Comparison of ENCODE assay signal across 12 cellular contexts in genomic region chr22:18088825-18089568, GRCh38. TPM values are rescaled to one million over a fixed set of nuclear protein-coding genes. Genes with fewer than 3 reads are reported as not detected.
DNase-seq lines count a peak whose midpoint lies in the region; ATAC-seq and TF ChIP-seq lines count a peak whose summit lies in the region.
"Had no signal": no experiment of that assay in that cellular context is flagged by ENCODE, and none has a peak within 500 bp of the region (broad histone marks: within the 10 kb centered on the region; RNA-seq: fewer than 3 reads in every experiment).

No MANE protein-coding gene starts in this region.

- H3K27me3 Mint-ChIP-seq in stimulated activated memory B cell treated with anti-CD40 and anti-IgM and Interleukin-4, amounts not matched to agents 10 μg/mL and 1 μg/mL and 100 μg/mL, for 72 hours, result no peaks in the 10 kb centered on the region

- DNase-seq in left ventricle myocardium inferior, result no peak
- no peak for DNase-seq in Right ventricle myocardium superior
- DNase-seq in colonic mucosa, result peak; percentile 59
- DNase-seq in sigmoid colon, result no peak
- DNase-seq in erythroblast (lab: John Stamatoyannopoulos, UW), result no peak
- DNase-seq: DMS153, GM23248, NCI-H2171 had no signal

- H3K9me3 ChIP-seq in left ventricle myocardium inferior (replicated peaks) (no peaks in the 10 kb centered on the region), colonic mucosa (no peaks in the 10 kb centered on the region), sigmoid colon (no peaks in the 10 kb centered on the region)

- TF ChIP-seq POLR2A in sigmoid colon (IDR thresholded peaks at IDR 0.05) (no peak), erythroblast (IDR thresholded peaks at IDR 0.05; ENCODE audit: low read length) (no peak)

- H3K27ac ChIP-seq in left ventricle myocardium inferior (replicated peaks) (peak overlapping the region; percentile 50), colonic mucosa (peak overlapping the region; percentile 41), sigmoid colon (no peak overlapping the region)
- H3K27ac ChIP-seq: GM23248, VCaP had no signal

- H3K4me3 Mint-ChIP-seq in stimulated activated memory B cell treated with anti-CD40 and anti-IgM and Interleukin-4, amounts not matched to agents 10 μg/mL and 1 μg/mL and 100 μg/mL, for 72 hours, result no peak overlapping the region

- H3K4me1 ChIP-seq in left ventricle myocardium inferior, result peaks cover 35% of the 10 kb centered on the region
- peaks cover 4% of the 10 kb centered on the region for H3K4me1 ChIP-seq in colonic mucosa
- peaks cover 0 to 21% (median 18%) of the 10 kb centered on the region in 4 donors for H3K4me1 ChIP-seq in sigmoid colon

- WGBS in sigmoid colon, 2 donors, result 76 to 85% methylated on average over 11 of the region's 11 CpGs

- no peak for TF ChIP-seq CTCF in left ventricle myocardium inferior (IDR thresholded peaks at IDR 0.05; ENCODE audit: borderline replicate concordance)
- TF ChIP-seq CTCF in colonic mucosa (IDR thresholded peaks at IDR 0.05), result no peak
- TF ChIP-seq CTCF in sigmoid colon (IDR thresholded peaks at IDR 0.05), result no peak

- H3K27ac Mint-ChIP-seq in stimulated activated memory B cell treated with anti-CD40 and anti-IgM and Interleukin-4, amounts not matched to agents 10 μg/mL and 1 μg/mL and 100 μg/mL, for 72 hours, result peak overlapping the region; percentile 69

- peaks cover 21% of the 10 kb centered on the region for H3K4me1 Mint-ChIP-seq in stimulated activated memory B cell treated with anti-CD40 and anti-IgM and Interleukin-4, amounts not matched to agents 10 μg/mL and 1 μg/mL and 100 μg/mL, for 72 hours

- H3K27me3 ChIP-seq in left ventricle myocardium inferior (ENCODE audit: low read depth), result no peaks in the 10 kb centered on the region
- no peaks in the 10 kb centered on the region for H3K27me3 ChIP-seq in colonic mucosa
- no peaks in the 10 kb centered on the region for H3K27me3 ChIP-seq in sigmoid colon

- TF ChIP-seq EP300 in sigmoid colon (IDR thresholded peaks at IDR 0.05), result no peak

- H3K4me3 ChIP-seq in left ventricle myocardium inferior (no peak overlapping the region), colonic mucosa (no peak overlapping the region), sigmoid colon (no peak overlapping the region)
- H3K4me3 ChIP-seq: GM23248 had no signal

- ATAC-seq in Right ventricle myocardium superior (ENCODE audit: poor library complexity) (no peak), HG03571 (IDR thresholded peaks at IDR 0.05; ENCODE audit: unreplicated experiment) (peak; percentile 42), HG02970 (IDR thresholded peaks at IDR 0.05; ENCODE audit: low FRiP score, unreplicated experiment) (no peak)
- ATAC-seq in stimulated activated memory B cell treated with anti-CD40 and anti-IgM and Interleukin-4, amounts not matched to agents 10 μg/mL and 1 μg/mL and 100 μg/mL, for 72 hours, result peak; percentile 76

- H3K36me3 ChIP-seq in left ventricle myocardium inferior (peaks cover 47% of the 10 kb centered on the region), colonic mucosa (no peaks in the 10 kb centered on the region), sigmoid colon (peaks cover 12 to 69% (median 25%) of the 10 kb centered on the region in 4 donors)

- peaks cover 52% of the 10 kb centered on the region for H3K36me3 Mint-ChIP-seq in stimulated activated memory B cell treated with anti-CD40 and anti-IgM and Interleukin-4, amounts not matched to agents 10 μg/mL and 1 μg/mL and 100 μg/mL, for 72 hours

- H3K9ac ChIP-seq in colonic mucosa (ENCODE audit: low read depth in 2 of 2, low read length in 2 of 2), result no peak overlapping the region
- H3K9ac ChIP-seq: GM23248 had no signal

- H3K9me3 Mint-ChIP-seq in stimulated activated memory B cell treated with anti-CD40 and anti-IgM and Interleukin-4, amounts not matched to agents 10 μg/mL and 1 μg/mL and 100 μg/mL, for 72 hours, result no peaks in the 10 kb centered on the region

- intact Hi-C loops in left ventricle myocardium inferior (cut with micrococcal nuclease) (no loop called here), Right ventricle myocardium superior (cut with DNase I) (no loop called here), colonic mucosa (cut with DNase I) (no loop called here), sigmoid colon (cut with DNase I) (loop anchor here (5.0 kb wide), 1 partner anchor 48 kb away; no protein-coding TSS in a partner anchor)

RNA-seq across cellular contexts. Expression of gene PEX26, which starts 11.2 kb away (rescaled TPM):
- total RNA-seq in left ventricle myocardium inferior (20.5 TPM), Right ventricle myocardium superior (20.3 TPM), colonic mucosa (100 to 1,000 TPM in 1 of 2 donors, 10 to 100 TPM in 1; 86.7 to 128 TPM), sigmoid colon (10 to 100 TPM; 13.3 to 21.3 (median 17.7) TPM)
- 100 to 1,000 TPM in 1 of 3 donors, 10 to 100 TPM in 2; 45.0 to 124 (median 85.1) TPM for polyA plus RNA-seq in sigmoid colon

RNA-seq across cellular contexts. Expression of gene TUBA8, which starts 21.6 kb away (rescaled TPM):
- total RNA-seq in left ventricle myocardium inferior (253 TPM), Right ventricle myocardium superior (247 TPM), colonic mucosa (1 to 10 TPM; 1.6 TPM), sigmoid colon (1 to 10 TPM in 2 of 4 donors, under 1 TPM in 2; 0.81 to 1.1 (median 1.0) TPM)
- polyA plus RNA-seq in sigmoid colon, result 1 to 10 TPM in 2 of 3 donors, under 1 TPM in 1; 0.92 to 3.3 (median 3.0) TPM
- polyA plus RNA-seq: GM23248 had no signal

Comparison
In these comparisons a context has a peak if more than half of its experiments do, and no peak if none do; other contexts are left out.
1. H3K27ac ChIP-seq: peak in left ventricle myocardium inferior (single experiment) and colonic mucosa (single experiment); none in sigmoid colon (0 of 4).
2. ATAC-seq: peak in HG03571 (single experiment) and stimulated activated memory B cell treated with anti-CD40 and anti-IgM and Interleukin-4, amounts not matched to agents 10 μg/mL and 1 μg/mL and 100 μg/mL, for 72 hours (single experiment); none in Right ventricle myocardium superior (single experiment) and HG02970 (single experiment).
3. RNA of gene TUBA8, which starts 21.6 kb away (total RNA-seq): 253 TPM in left ventricle myocardium inferior (single experiment) and 247 TPM in Right ventricle myocardium superior (single experiment); 1.6 TPM in colonic mucosa and 0.81 to 1.1 TPM in sigmoid colon; every median in the first group is over 10 times any median in the second.